Comparison of ENCODE assay signal across 8 cellular contexts in the genomic region with DNA sequence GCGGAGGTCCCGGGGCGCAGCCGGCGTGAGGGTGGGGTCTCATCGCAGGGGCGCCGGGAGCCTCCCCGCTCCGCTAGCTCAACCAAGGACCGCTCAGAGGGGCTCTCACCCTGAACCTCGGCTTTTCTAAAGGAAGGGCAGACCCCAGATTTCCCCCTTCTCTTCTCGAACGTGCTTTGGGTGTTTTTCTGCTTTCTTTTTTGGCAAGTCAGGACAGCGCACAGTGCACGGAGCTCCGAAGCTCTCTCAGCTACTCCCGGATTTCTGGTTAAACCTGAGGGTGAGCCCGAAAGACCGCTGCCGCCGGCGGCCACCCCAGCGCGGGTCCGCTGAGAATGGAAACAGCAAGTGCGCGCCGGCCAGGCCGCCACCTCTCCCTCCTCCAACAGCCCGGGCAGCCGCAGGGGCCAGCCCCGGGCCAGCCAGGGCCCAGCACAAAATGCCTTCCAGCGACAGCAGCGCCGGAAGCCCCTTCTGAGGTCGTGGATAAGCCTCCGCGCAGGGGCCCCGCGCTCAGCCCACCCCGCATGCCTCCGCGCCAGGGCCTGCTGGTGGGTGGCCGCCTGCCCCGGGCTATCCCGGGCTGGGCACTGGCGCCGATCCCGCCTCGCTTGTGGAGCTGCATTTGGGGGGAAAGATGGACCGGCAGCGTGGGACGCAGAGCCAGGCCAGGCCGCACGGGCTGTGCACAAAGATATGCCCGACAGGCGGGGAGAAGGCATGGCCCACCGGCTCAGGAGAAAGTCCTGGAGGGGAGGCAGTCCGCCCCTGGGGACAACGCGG. TPM values are rescaled to one million over a fixed set of nuclear protein-coding genes. Genes with fewer than 3 reads are reported as not detected.
DNase-seq lines count a peak whose midpoint lies in the region; ATAC-seq and TF ChIP-seq lines count a peak whose summit lies in the region.

No MANE protein-coding gene starts in this region.

- WGBS in heart right ventricle, 2 donors: 5% methylated on average over 62 of the region's 62 CpGs

- H3K4me1 Mint-ChIP-seq in activated T-cell treated with anti-CD3 and anti-CD28 coated beads, Interleukin-2, amount 50 U/mL, for 4 hours (ENCODE audit: low read depth): peaks cover 13% of the 10 kb centered on the region

- peaks cover 25% of the 10 kb centered on the region for H3K27me3 Mint-ChIP-seq in activated T-cell treated with anti-CD3 and anti-CD28 coated beads, Interleukin-2, amount 50 U/mL, for 4 hours (ENCODE audit: low read depth)

- peaks cover 5% of the 10 kb centered on the region; the same call in 1 of the 2 replicates for H3K36me3 ChIP-seq in ES-I3 (ENCODE audit: insufficient read depth, low read length)
- peaks cover 0 to 19% (median 13%) of the 10 kb centered on the region in 9 donors for H3K36me3 ChIP-seq in heart right ventricle

- no peaks in the 10 kb centered on the region for H3K9me3 Mint-ChIP-seq in activated T-cell treated with anti-CD3 and anti-CD28 coated beads, Interleukin-2, amount 50 U/mL, for 4 hours

- peak overlapping the region; percentile 47 to 63 (median 58) for H3K4me3 ChIP-seq in heart right ventricle

- in situ Hi-C loops in G401 (cut with HindIII; ENCODE audit: low sequenced_read_pairs): no loop called here

- H3K27me3 ChIP-seq in heart right ventricle: peaks cover 0 to 27% (median 20%) of the 10 kb centered on the region in 7 donors

- peaks cover 8% of the 10 kb centered on the region for H3K36me3 Mint-ChIP-seq in activated T-cell treated with anti-CD3 and anti-CD28 coated beads, Interleukin-2, amount 50 U/mL, for 4 hours (ENCODE audit: insufficient read depth)

- no peaks in the 10 kb centered on the region for H3K4me1 ChIP-seq in ES-I3 (ENCODE audit: insufficient read depth, low read length)
- peaks cover 3 to 17% (median 14%) of the 10 kb centered on the region in 9 donors for H3K4me1 ChIP-seq in heart right ventricle

- H3K27ac ChIP-seq in heart right ventricle (no peak overlapping the region), RWPE1 (no peak overlapping the region)

- CTCF ChIA-PET in RWPE1 (lab: Yijun Ruan, JAX): no interaction called here

- peak overlapping the region; percentile 79 for H3K9ac ChIP-seq in ES-I3 (ENCODE audit: low read depth, low read length)

- H3K9me3 ChIP-seq in ES-I3 (ENCODE audit: control insufficient read depth, insufficient read depth, low read length) (no peaks in the 10 kb centered on the region), heart right ventricle (no peaks in the 10 kb centered on the region)

- POLR2A ChIA-PET in RWPE1 (lab: Yijun Ruan, JAX; ENCODE audit: low non-redundant PET): no interaction called here

- peak; percentile 45 to 55 for ATAC-seq in activated T-cell treated with anti-CD3 and anti-CD28 coated beads, Interleukin-2, amount 50 U/mL, for 4 hours
- ATAC-seq in heart right ventricle (peak in 7 of 8 donors; percentile 38 to 69 (median 54)), GM21737 (IDR thresholded peaks at IDR 0.05; ENCODE audit: unreplicated experiment) (no peak)

- DNase-seq in activated T-cell treated with anti-CD3 and anti-CD28 coated beads, Interleukin-2, amount 50 U/mL, for 4 hours: no peak
- DNase-seq in heart right ventricle (no peak), posterior vena cava (ENCODE audit: low spot score) (peak; percentile 82), G401 (ENCODE audit: low spot score) (no peak), SKM-1 (lab: John Stamatoyannopoulos, UW; ENCODE audit: unreplicated experiment) (no peak), RWPE1 (ENCODE audit: low spot score) (no peak)

- H3K4me3 Mint-ChIP-seq in activated T-cell treated with anti-CD3 and anti-CD28 coated beads, Interleukin-2, amount 50 U/mL, for 4 hours: peak overlapping the region; percentile 82

- TF ChIP-seq CTCF in heart right ventricle (IDR thresholded peaks at IDR 0.05) (no peak), RWPE1 (conservative IDR thresholded peaks at IDR 0.05; ENCODE audit: low read depth) (no peak)

- intact Hi-C loops in heart right ventricle (cut with DNase I) (no loop called here), posterior vena cava (cut with DNase I) (no loop called here)

RNA-seq across cellular contexts. Expression of gene OCA2, which starts 8.2 kb away (rescaled TPM):
- total RNA-seq in activated T-cell treated with anti-CD3 and anti-CD28 coated beads, Interleukin-2, amount 50 U/mL, for 4 hours: not detected
- total RNA-seq in heart right ventricle (under 1 TPM in 4 of 10 donors, not detected in 6; 0.17 to 0.32 (median 0.20) TPM), posterior vena cava (1 to 10 TPM in 1 of 2 donors, under 1 TPM in 1; 0.38 to 1.4 TPM)
- polyA plus RNA-seq in heart right ventricle: under 1 TPM; 0.04 to 0.15 TPM
- 4.1 TPM in 2 replicates for total RNA-seq in G401 (2014; rRNA removed; shearing (Covaris generic))
